ENCODE assay signal across 8 cellular contexts in the genomic region with DNA sequence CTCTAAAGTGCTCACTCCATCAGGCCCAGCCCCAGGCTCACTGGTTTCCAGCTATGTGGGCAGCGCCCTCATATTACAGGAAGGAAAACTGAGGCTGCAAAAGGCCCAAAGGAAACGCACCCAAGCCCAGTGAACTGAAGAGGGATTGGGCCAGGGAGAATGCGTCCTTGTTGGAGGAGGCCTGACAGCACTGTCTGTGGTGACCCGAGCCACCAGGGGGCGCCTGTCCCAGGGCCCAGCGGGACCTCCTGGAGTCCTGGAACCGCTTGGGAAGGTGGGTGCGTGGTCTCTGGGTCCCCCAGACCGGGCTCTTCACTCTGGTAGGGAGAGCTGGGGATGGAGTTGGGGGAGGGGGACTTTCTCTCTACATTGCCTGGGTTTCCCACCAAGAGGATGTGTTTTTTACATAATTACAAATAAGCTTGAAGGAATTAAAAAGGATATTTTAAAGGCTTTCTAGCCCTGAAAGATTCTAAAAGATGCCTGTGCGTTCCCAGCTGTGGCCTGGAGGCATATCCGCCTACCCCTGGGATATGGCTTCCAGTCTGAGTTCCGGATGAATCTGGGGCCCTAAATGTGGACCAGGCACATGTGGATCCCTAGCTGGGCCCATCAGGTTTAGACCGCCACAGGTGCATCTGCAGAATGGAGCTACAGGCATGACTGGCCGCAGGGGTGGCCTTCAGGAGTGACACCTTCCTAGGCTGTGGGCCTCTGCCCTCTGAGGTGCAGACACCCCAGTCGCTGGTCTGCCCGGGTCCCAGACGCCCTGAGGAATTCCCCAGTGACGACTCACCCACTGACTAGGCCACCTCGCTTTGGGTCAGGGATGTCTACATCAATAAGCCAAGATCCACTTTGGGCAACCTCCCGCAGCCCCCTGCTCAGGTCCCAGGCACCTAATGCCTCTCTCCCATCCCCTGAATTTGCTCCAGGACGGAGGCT. TPM values are rescaled to one million over a fixed set of nuclear protein-coding genes. Genes with fewer than 3 reads are reported as not detected.
A peak's percentile ranks its signal among the peaks of the same experiment; 100 is the strongest.
DNase-seq lines count a peak whose midpoint lies in the region; ATAC-seq and TF ChIP-seq lines count a peak whose summit lies in the region.

No MANE protein-coding gene starts in this region.

- no peak for TF ChIP-seq POLR2A in esophagus muscularis mucosa (IDR thresholded peaks at IDR 0.05; ENCODE audit: low read depth)

- no peaks in the 10 kb centered on the region for H3K36me3 ChIP-seq in esophagus muscularis mucosa

- H3K9me3 ChIP-seq in esophagus muscularis mucosa = no peaks in the 10 kb centered on the region

- no peaks in the 10 kb centered on the region for H3K27me3 Mint-ChIP-seq in naive B cell

- H3K4me3 ChIP-seq in esophagus muscularis mucosa = no peak overlapping the region

- H3K27ac Mint-ChIP-seq in naive B cell = peak overlapping the region; percentile 59 to 82 (median 66)

- peak overlapping the region in 6 of 8 donors; percentile 15 to 73 (median 34) for H3K4me3 Mint-ChIP-seq in naive B cell

- ATAC-seq in HG03469 (IDR thresholded peaks at IDR 0.05; ENCODE audit: unreplicated experiment) (peak; percentile 50), naive B cell (ENCODE audit: low read depth in 2 of 2) (peak; percentile 14 to 30)

- peaks cover 0 to 17% of the 10 kb centered on the region in 2 donors for H3K36me3 Mint-ChIP-seq in naive B cell

- peaks cover 56 to 64% (median 57%) of the 10 kb centered on the region in 3 donors for H3K4me1 Mint-ChIP-seq in naive B cell

- peak overlapping the region in 2 of 4 donors; percentile 5 for H3K27ac ChIP-seq in esophagus muscularis mucosa (replicated peaks in 1 of 4)

- H3K4me1 ChIP-seq in esophagus muscularis mucosa = peaks cover 0 to 8% (median 3%) of the 10 kb centered on the region in 4 donors

- intact Hi-C loops in esophagus muscularis mucosa (cut with DNase I) = loop anchor here (1.0 to 5.0 kb wide), 2 partner anchors 33 to 80 kb away; a partner anchor contains a TSS

- WGBS in esophagus muscularis mucosa = 28% methylated on average over 14 of the region's 21 CpGs

- DNase-seq in DMS53 treated with DMSO at 0.1 percent for 48 hours (lab: John Stamatoyannopoulos, UW; ENCODE audit: unreplicated experiment) (peak; percentile 16), OCI-M1 (lab: John Stamatoyannopoulos, UW) (peak; percentile 74), activated T-cell treated with anti-CD3 and anti-CD28 coated beads for 48 hours (ENCODE audit: low read depth) (peak; percentile 81), esophagus muscularis mucosa (ENCODE audit: extremely low spot score) (no peak), naive B cell (peak; percentile 75), GF-D8 (lab: John Stamatoyannopoulos, UW) (no peak)
- DNase-seq in stimulated activated CD8-positive, alpha-beta memory T cell treated with anti-CD3 and anti-CD28 coated beads, Interleukin-7, amount 100 ng/mL, for 48 hours (ENCODE audit: extremely low read depth in 1 of 2, low read depth in 1 of 2) = peak; percentile 63 to 74

- TF ChIP-seq EP300 in esophagus muscularis mucosa (IDR thresholded peaks at IDR 0.05) = no peak

- peak in 2 of 3 experiments; percentile 88 to 90 for TF ChIP-seq CTCF in esophagus muscularis mucosa (IDR thresholded peaks at IDR 0.05)

- H3K27me3 ChIP-seq in esophagus muscularis mucosa = no peaks in the 10 kb centered on the region

- H3K9me3 Mint-ChIP-seq in naive B cell = no peaks in the 10 kb centered on the region

RNA-seq across cellular contexts. Expression of a gene that starts 4.2 kb away (rescaled TPM):
- 10 to 100 TPM; 17.6 to 34.6 (median 20.5) TPM for total RNA-seq in esophagus muscularis mucosa
- polyA plus RNA-seq in naive B cell (ENCODE audit: low read depth in 6 of 6) = 10 to 100 TPM; 42.8 to 74.6 (median 51.7) TPM

RNA-seq across cellular contexts. Expression of a gene that starts 21.6 kb away (rescaled TPM):
- under 1 TPM in 2 of 4 donors, not detected in 2; 0.06 to 0.17 TPM for total RNA-seq in esophagus muscularis mucosa
- polyA plus RNA-seq in naive B cell (ENCODE audit: low read depth in 6 of 6) = not detected

RNA-seq across cellular contexts. Expression of a gene that starts 34.2 kb away (rescaled TPM):
- total RNA-seq in esophagus muscularis mucosa = 100 to 1,000 TPM in 2 of 4 donors, 10 to 100 TPM in 2; 91.9 to 251 (median 129) TPM
- 10 to 100 TPM in 5 of 6 donors, 1 to 10 TPM in 1; 7.5 to 21.9 (median 17.2) TPM for polyA plus RNA-seq in naive B cell (ENCODE audit: low read depth in 6 of 6)

RNA-seq across cellular contexts. Expression of a gene that starts 52.1 kb away (rescaled TPM):
- 100 to 1,000 TPM; 163 to 197 (median 182) TPM for total RNA-seq in esophagus muscularis mucosa
- polyA plus RNA-seq in naive B cell (ENCODE audit: low read depth in 6 of 6) = 100 to 1,000 TPM in 2 of 6 donors, 10 to 100 TPM in 4; 78.6 to 109 (median 95.1) TPM

Comparison
In these comparisons a context has a peak if more than half of its experiments do, and no peak if none do; other contexts are left out.
1. DNase-seq: peak in DMS53 treated with DMSO at 0.1 percent for 48 hours (single experiment), OCI-M1 (single experiment), activated T-cell treated with anti-CD3 and anti-CD28 coated beads for 48 hours (single experiment), naive B cell (single experiment) and stimulated activated CD8-positive, alpha-beta memory T cell treated with anti-CD3 and anti-CD28 coated beads, Interleukin-7, amount 100 ng/mL, for 48 hours (2 of 2); none in esophagus muscularis mucosa (single experiment) and GF-D8 (single experiment).